In genomic region chr17:57875109-57876022, GRCh38 we compare ENCODE assay signal across 8 cellular contexts. TPM values are rescaled to one million over a fixed set of nuclear protein-coding genes. Genes with fewer than 3 reads are reported as not detected.
A peak's percentile ranks its signal among the peaks of the same experiment; 100 is the strongest.
DNase-seq lines count a peak whose midpoint lies in the region; ATAC-seq and TF ChIP-seq lines count a peak whose summit lies in the region.

No MANE protein-coding gene starts in this region.

- DNase-seq in amygdala (lab: John Stamatoyannopoulos, UW) = peak in 51 of 56 donors; percentile 24 to 90 (median 67)
- DNase-seq in left ventricle myocardium superior = peak; percentile 87
- no peak for DNase-seq in NCI-H146 treated with DMSO at 0.1 percent for 48 hours (lab: John Stamatoyannopoulos, UW; ENCODE audit: unreplicated experiment)
- DNase-seq in GM13977 (ENCODE audit: low spot score) = no peak

- H3K9ac ChIP-seq in BLaER1 treated with 17β-estradiol and CSF1 and Interleukin-3, amounts not matched to agents 10 nM and 100 nM = peak overlapping the region in 10 of 11 experiments; percentile 47 to 88 (median 76); a peak in 18 of 22 replicates
- H3K9ac ChIP-seq in Loucy (ENCODE audit: low read depth, low read length, poor library complexity, severe bottlenecking) (peak overlapping the region; percentile 34), rectal smooth muscle tissue (ENCODE audit: low read length) (no peak overlapping the region)

- H3K27me3 ChIP-seq in BLaER1 treated with 17β-estradiol and CSF1 and Interleukin-3, amounts not matched to agents 10 nM and 100 nM = peaks cover 0 to 5% (median 0%) of the 10 kb centered on the region in 11 experiments; a peak in 1 of 22 replicates
- no peaks in the 10 kb centered on the region for H3K27me3 ChIP-seq in Loucy (ENCODE audit: insufficient read depth, low read length, poor library complexity, severe bottlenecking)
- H3K27me3 ChIP-seq in rectal smooth muscle tissue (ENCODE audit: control insufficient read depth, insufficient read depth, low read length) = no peaks in the 10 kb centered on the region

- 0 out of 2 replicates have a peak, but pooled peaks cover 4% of the 10 kb centered on the region for H3F3A ChIP-seq in Loucy (ENCODE audit: low read depth)

- peaks cover 82 to 100% (median 97%) of the 10 kb centered on the region in 10 experiments for H3K4me1 ChIP-seq in BLaER1 treated with 17β-estradiol and CSF1 and Interleukin-3, amounts not matched to agents 10 nM and 100 nM
- peaks cover 64% of the 10 kb centered on the region for H3K4me1 ChIP-seq in Loucy (ENCODE audit: insufficient read depth, low read length, poor library complexity, severe bottlenecking)
- H3K4me1 ChIP-seq in rectal smooth muscle tissue (ENCODE audit: control insufficient read depth, insufficient read depth, low read length) = peaks cover 72% of the 10 kb centered on the region

- no peaks in the 10 kb centered on the region for H3K79me2 ChIP-seq in Loucy (ENCODE audit: insufficient read depth, low read length)

- intact Hi-C loops in left ventricle myocardium superior (cut with micrococcal nuclease) = no loop called here

- peak overlapping the region in 8 of 10 experiments; percentile 26 to 56 (median 41); a peak in 11 of 20 replicates for H3K4me3 ChIP-seq in BLaER1 treated with 17β-estradiol and CSF1 and Interleukin-3, amounts not matched to agents 10 nM and 100 nM
- peak overlapping the region; percentile 40 for H3K4me3 ChIP-seq in Loucy (ENCODE audit: low read length, poor library complexity, severe bottlenecking)
- H3K4me3 ChIP-seq in rectal smooth muscle tissue (ENCODE audit: low read length) = no peak overlapping the region

- peak overlapping the region; percentile 91 to 100 (median 99) for H3K4me2 ChIP-seq in BLaER1 treated with 17β-estradiol and CSF1 and Interleukin-3, amounts not matched to agents 10 nM and 100 nM
- peak overlapping the region; percentile 52 for H3K4me2 ChIP-seq in Loucy (ENCODE audit: low read depth, low read length, poor library complexity, severe bottlenecking)

- no peaks in the 10 kb centered on the region for H3K9me3 ChIP-seq in BLaER1 treated with 17β-estradiol and CSF1 and Interleukin-3, amounts not matched to agents 10 nM and 100 nM (replicated peaks in 1 of 11)
- no peaks in the 10 kb centered on the region for H3K9me3 ChIP-seq in Loucy (ENCODE audit: insufficient read depth, low read depth, low read length)

- TF ChIP-seq CTCF in Loucy (conservative IDR thresholded peaks at IDR 0.05; ENCODE audit: low read length) = no peak
- TF ChIP-seq CTCF in GM13977 (IDR thresholded peaks at IDR 0.05; ENCODE audit: extremely low read depth, insufficient read depth, missing control alignments) = no peak

- H3K9me2 ChIP-seq in Loucy (replicated peaks; ENCODE audit: low read depth, low read length) = no peaks in the 10 kb centered on the region

- peaks cover 0 to 47% (median 0%) of the 10 kb centered on the region in 11 experiments; a peak in 6 of 22 replicates for H4K20me1 ChIP-seq in BLaER1 treated with 17β-estradiol and CSF1 and Interleukin-3, amounts not matched to agents 10 nM and 100 nM
- no peaks in the 10 kb centered on the region for H4K20me1 ChIP-seq in Loucy (ENCODE audit: insufficient read depth, low read length, poor library complexity, severe bottlenecking)

- H3K36me3 ChIP-seq in BLaER1 treated with 17β-estradiol and CSF1 and Interleukin-3, amounts not matched to agents 10 nM and 100 nM = peaks cover 0 to 10% (median 0%) of the 10 kb centered on the region in 11 experiments; a peak in 2 of 22 replicates
- no peaks in the 10 kb centered on the region for H3K36me3 ChIP-seq in Loucy (ENCODE audit: insufficient read depth, low read length)
- H3K36me3 ChIP-seq in rectal smooth muscle tissue (ENCODE audit: control insufficient read depth, insufficient read depth, low read length) = peaks cover 6% of the 10 kb centered on the region

- H2AFZ ChIP-seq in Loucy (ENCODE audit: low read length) = no peak overlapping the region

- peak; percentile 88 for ATAC-seq in left ventricle myocardium superior
- ATAC-seq in GM19023 (IDR thresholded peaks at IDR 0.05; ENCODE audit: unreplicated experiment) = no peak

- in situ Hi-C loops in GM13977 (cut with MboI; ENCODE audit: low pct_unique_long_range_greater_than_20kb, low sequenced_read_pairs, unreplicated experiment) = no loop called here

- peak overlapping the region in 10 of 11 experiments; percentile 11 to 97 (median 92); a peak in 20 of 22 replicates for H3K27ac ChIP-seq in BLaER1 treated with 17β-estradiol and CSF1 and Interleukin-3, amounts not matched to agents 10 nM and 100 nM
- peak overlapping the region; percentile 93 for H3K27ac ChIP-seq in rectal smooth muscle tissue (ENCODE audit: low read depth, low read length)

RNA-seq across cellular contexts. Expression of gene MRPS23, which starts 25.5 kb away (rescaled TPM):
- 86.3 TPM for total RNA-seq in left ventricle myocardium superior

Comparison
In these comparisons a context has a peak if more than half of its experiments do, and no peak if none do; other contexts are left out.
1. DNase-seq: peak in amygdala (51 of 56) and left ventricle myocardium superior (single experiment); none in NCI-H146 treated with DMSO at 0.1 percent for 48 hours (single experiment) and GM13977 (single experiment).